Comparison of ENCODE assay signal across 24 cellular contexts in genomic region chr9:31556667-31557463, GRCh38.
"Had no signal": no experiment of that assay in that cellular context is flagged by ENCODE, and none has a peak within 500 bp of the region (broad histone marks: within the 10 kb centered on the region; RNA-seq: fewer than 3 reads in every experiment).

No MANE protein-coding gene starts in this region.

- H3K27ac ChIP-seq: ascending aorta, brain microvascular endothelial cell, esophagus muscularis mucosa, neutrophil, ovary, prostate gland, tibial nerve, WERI-Rb-1 had no signal

- H3K9me3 ChIP-seq: ascending aorta, esophagus muscularis mucosa, neutrophil, ovary, prostate gland, tibial nerve had no signal

- H3K4me3 ChIP-seq: ascending aorta, esophagus muscularis mucosa, ovary, prostate gland, tibial nerve had no signal

- H3K36me3 ChIP-seq: ascending aorta, brain microvascular endothelial cell, esophagus muscularis mucosa, neutrophil, ovary, prostate gland, tibial nerve, WERI-Rb-1 had no signal

- H3K9me3 Mint-ChIP-seq: stimulated activated naive CD8-positive, alpha-beta T cell treated with anti-CD3 and anti-CD28 coated beads, Interleukin-15, Interleukin-2, amounts not matched to agents 100 ng/mL and 50 ng/mL, for 24 hours had no signal

- H3K27me3 Mint-ChIP-seq: activated CD4-positive, alpha-beta T cell treated with anti-CD3 and anti-CD28 coated beads, Interleukin-2, amount 10 ng/mL, durations not matched to agents 7 days and 5 days; activated naive CD4-positive, alpha-beta T cell treated with anti-CD3 and anti-CD28 coated beads, Interleukin-2, amount 50 U/mL, for 24 hours; dendritic cell treated with granulocyte-macrophage colony-stimulating factor and Interleukin-4, amounts not matched to agents 40 ng/mL and 50 ng/mL, for 4 days; effector memory CD8-positive, alpha-beta T cell; natural killer cell treated with Interleukin-12 subunit alpha and Interleukin-12 subunit beta and Interleukin-15 and Interleukin-18, amount 100 ng/mL, for 72 hours; stimulated activated naive CD8-positive, alpha-beta T cell treated with anti-CD3 and anti-CD28 coated beads, Interleukin-15, Interleukin-2, amounts not matched to agents 100 ng/mL and 50 ng/mL, for 24 hours had no signal

- H3K36me3 Mint-ChIP-seq: activated naive CD4-positive, alpha-beta T cell treated with anti-CD3 and anti-CD28 coated beads, Interleukin-2, amount 50 U/mL, for 24 hours; mesothelial cell of epicardium; natural killer cell treated with Interleukin-12 subunit alpha and Interleukin-12 subunit beta and Interleukin-15 and Interleukin-18, amount 100 ng/mL, for 72 hours had no signal

- H3K27ac Mint-ChIP-seq: activated CD4-positive, alpha-beta T cell treated with anti-CD3 and anti-CD28 coated beads, Interleukin-2, amount 10 ng/mL, durations not matched to agents 7 days and 5 days; activated CD8-positive, alpha-beta T cell treated with anti-CD3 and anti-CD28 coated beads, Interleukin-2, amount 10 ng/mL, durations not matched to agents 7 days and 5 days; activated naive CD4-positive, alpha-beta T cell treated with anti-CD3 and anti-CD28 coated beads, Interleukin-2, amount 50 U/mL, for 24 hours; dendritic cell treated with granulocyte-macrophage colony-stimulating factor and Interleukin-4, amounts not matched to agents 40 ng/mL and 50 ng/mL, for 4 days; effector memory CD8-positive, alpha-beta T cell; mesothelial cell of epicardium; natural killer cell treated with Interleukin-12 subunit alpha and Interleukin-12 subunit beta and Interleukin-15 and Interleukin-18, amount 100 ng/mL, for 72 hours; stimulated activated naive CD8-positive, alpha-beta T cell treated with anti-CD3 and anti-CD28 coated beads, Interleukin-15, Interleukin-2, amounts not matched to agents 100 ng/mL and 50 ng/mL, for 24 hours; T-helper 2 cell treated with Interferon-gamma antibody and Interleukin-4, amounts not matched to agents 5 μg/mL and 100 μg/mL, for 36 hours had no signal

- DNase-seq: activated CD4-positive, alpha-beta T cell treated with anti-CD3 and anti-CD28 coated beads, Interleukin-2, amount 10 ng/mL, durations not matched to agents 7 days and 5 days; activated CD4-positive, CD25-positive, alpha-beta regulatory T cell treated with anti-CD3 and anti-CD28 coated beads, Interleukin-2, amount 50 U/mL, for 72 hours; activated CD8-positive, alpha-beta T cell treated with anti-CD3 and anti-CD28 coated beads, Interleukin-2, amount 10 ng/mL, durations not matched to agents 7 days and 5 days; activated gamma-delta T cell treated with Interleukin-2 at 50 U/mL for 16 hours; brain microvascular endothelial cell; caudate nucleus; effector memory CD8-positive, alpha-beta T cell; hypothalamus; left ventricle myocardium superior; mammary epithelial cell; ovary; stimulated activated CD4-positive, alpha-beta T cell treated with anti-CD3 and anti-CD28 coated beads, Interleukin-4, amount 100 ng/mL, for 24 hours; WERI-Rb-1 had no signal

- H3K4me3 Mint-ChIP-seq: activated CD4-positive, alpha-beta T cell treated with anti-CD3 and anti-CD28 coated beads, Interleukin-2, amount 10 ng/mL, durations not matched to agents 7 days and 5 days; activated CD8-positive, alpha-beta T cell treated with anti-CD3 and anti-CD28 coated beads, Interleukin-2, amount 10 ng/mL, durations not matched to agents 7 days and 5 days; activated naive CD4-positive, alpha-beta T cell treated with anti-CD3 and anti-CD28 coated beads, Interleukin-2, amount 50 U/mL, for 24 hours; dendritic cell treated with granulocyte-macrophage colony-stimulating factor and Interleukin-4, amounts not matched to agents 40 ng/mL and 50 ng/mL, for 4 days; effector memory CD8-positive, alpha-beta T cell; mesothelial cell of epicardium; natural killer cell treated with Interleukin-12 subunit alpha and Interleukin-12 subunit beta and Interleukin-15 and Interleukin-18, amount 100 ng/mL, for 72 hours; stimulated activated naive CD8-positive, alpha-beta T cell treated with anti-CD3 and anti-CD28 coated beads, Interleukin-15, Interleukin-2, amounts not matched to agents 100 ng/mL and 50 ng/mL, for 24 hours; T-helper 2 cell treated with Interferon-gamma antibody and Interleukin-4, amounts not matched to agents 5 μg/mL and 100 μg/mL, for 36 hours had no signal

- ATAC-seq: activated CD8-positive, alpha-beta T cell treated with anti-CD3 and anti-CD28 coated beads, Interleukin-2, amount 10 ng/mL, durations not matched to agents 7 days and 5 days; effector memory CD8-positive, alpha-beta T cell; left ventricle myocardium superior; natural killer cell treated with Interleukin-12 subunit alpha and Interleukin-12 subunit beta and Interleukin-15 and Interleukin-18, amount 100 ng/mL, for 72 hours had no signal

- H3K4me1 ChIP-seq: ascending aorta, esophagus muscularis mucosa, prostate gland, tibial nerve had no signal

- H3K27me3 ChIP-seq: ascending aorta, brain microvascular endothelial cell, esophagus muscularis mucosa, neutrophil, ovary, tibial nerve had no signal

- H3K4me1 Mint-ChIP-seq: activated CD4-positive, alpha-beta T cell treated with anti-CD3 and anti-CD28 coated beads, Interleukin-2, amount 10 ng/mL, durations not matched to agents 7 days and 5 days; mesothelial cell of epicardium had no signal
